In genomic region chr19:32401992-32402391, GRCh38 we compare ENCODE assay signal across 2 cellular contexts.
TF ChIP-seq lines count a peak whose summit lies in the region.

No MANE protein-coding gene starts in this region.

TF ChIP-seq in GM23338, 12 proteins besides CTCF, POLR2A, EP300 and RAD21:
- no peak for TF ChIP-seq NANOG (IDR thresholded peaks at IDR 0.05; ENCODE audit: borderline replicate concordance)
- no peak for TF ChIP-seq ZNF462 (CRISPR knock-in tag; IDR thresholded peaks at IDR 0.05)

TF ChIP-seq in K562, 482 proteins besides CTCF, POLR2A, EP300 and RAD21:
- TF ChIP-seq ZNF512 (tag; IDR thresholded peaks at IDR 0.05) (peak; percentile 48; the same call in 1 of the 2 replicates), CCAR2 (IDR thresholded peaks at IDR 0.05; ENCODE audit: low read depth, low read length) (no peak)
TF ChIP-seq in K562: peak in this region for 1.
